In the genomic region with DNA sequence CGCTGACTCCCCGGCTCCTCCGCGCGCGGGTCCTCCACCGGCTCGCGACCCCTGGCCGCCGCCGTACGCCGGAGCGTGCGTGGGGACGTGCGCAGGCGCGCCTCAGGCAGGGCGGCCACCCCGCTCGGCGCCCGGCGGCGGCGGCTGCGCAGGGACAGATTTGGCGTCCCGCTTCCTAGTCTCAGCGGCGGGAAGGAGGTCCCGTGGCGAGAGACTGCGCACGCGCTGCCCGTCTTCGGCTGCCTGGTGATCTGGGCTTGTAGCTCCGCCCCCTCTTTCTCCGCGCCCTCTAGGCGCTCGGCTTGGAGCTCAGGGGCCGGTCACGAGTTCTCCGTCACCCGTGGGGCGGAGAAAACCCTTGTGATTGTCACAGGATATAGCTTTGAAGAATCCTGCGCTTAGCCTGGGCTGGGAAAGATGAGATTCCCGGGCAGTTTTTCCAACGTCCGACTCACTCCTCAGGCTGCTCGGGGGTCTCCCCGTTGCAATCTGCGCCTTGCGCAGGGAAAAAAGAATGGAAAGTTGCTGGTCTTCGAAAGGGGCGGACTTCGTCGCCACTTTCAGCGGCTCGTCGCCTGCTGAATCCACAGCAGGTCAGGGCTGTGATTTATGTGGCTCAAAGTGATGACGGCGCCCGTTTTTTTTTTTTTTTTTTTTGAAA, we compare ENCODE assay signal across 8 cellular contexts.
DNase-seq lines count a peak whose midpoint lies in the region; ATAC-seq and TF ChIP-seq lines count a peak whose summit lies in the region.

A gene with protein sequence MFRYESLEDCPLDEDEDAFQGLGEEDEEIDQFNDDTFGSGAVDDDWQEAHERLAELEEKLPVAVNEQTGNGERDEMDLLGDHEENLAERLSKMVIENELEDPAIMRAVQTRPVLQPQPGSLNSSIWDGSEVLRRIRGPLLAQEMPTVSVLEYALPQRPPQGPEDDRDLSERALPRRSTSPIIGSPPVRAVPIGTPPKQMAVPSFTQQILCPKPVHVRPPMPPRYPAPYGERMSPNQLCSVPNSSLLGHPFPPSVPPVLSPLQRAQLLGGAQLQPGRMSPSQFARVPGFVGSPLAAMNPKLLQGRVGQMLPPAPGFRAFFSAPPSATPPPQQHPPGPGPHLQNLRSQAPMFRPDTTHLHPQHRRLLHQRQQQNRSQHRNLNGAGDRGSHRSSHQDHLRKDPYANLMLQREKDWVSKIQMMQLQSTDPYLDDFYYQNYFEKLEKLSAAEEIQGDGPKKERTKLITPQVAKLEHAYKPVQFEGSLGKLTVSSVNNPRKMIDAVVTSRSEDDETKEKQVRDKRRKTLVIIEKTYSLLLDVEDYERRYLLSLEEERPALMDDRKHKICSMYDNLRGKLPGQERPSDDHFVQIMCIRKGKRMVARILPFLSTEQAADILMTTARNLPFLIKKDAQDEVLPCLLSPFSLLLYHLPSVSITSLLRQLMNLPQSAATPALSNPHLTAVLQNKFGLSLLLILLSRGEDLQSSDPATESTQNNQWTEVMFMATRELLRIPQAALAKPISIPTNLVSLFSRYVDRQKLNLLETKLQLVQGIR (minus strand): TSS at position 88 of the 661 bp plus-strand sequence. CDS start 142 bp downstream, outside the sequence.

- peak; percentile 1 for TF ChIP-seq CTCF in AG09309 (IDR thresholded peaks at IDR 0.05; ENCODE audit: control insufficient read depth, insufficient read depth, low read depth, low read length, missing control alignments)

- H3K4me3 Mint-ChIP-seq in central memory CD8-positive, alpha-beta T cell: peak within 1 kb of the TSS; percentile 93

- DNase-seq in AG09309 (ENCODE audit: low read depth): peak; percentile 89
- DNase-seq in NCI-H446 (lab: John Stamatoyannopoulos, UW): peak; percentile 97 to 99
- peak; percentile 97 for DNase-seq in activated CD4-positive, CD25-positive, alpha-beta regulatory T cell treated with anti-CD3 and anti-CD28 coated beads, Interleukin-2, amount 50 U/mL, for 16 hours (ENCODE audit: low read depth, low spot score)
- peak; percentile 96 to 99 for DNase-seq in central memory CD8-positive, alpha-beta T cell (ENCODE audit: low spot score in 2 of 2)
- DNase-seq in iris pigment epithelial cell (ENCODE audit: low read depth): peak; percentile 98
- DNase-seq in stimulated activated CD4-positive, alpha-beta T cell treated with anti-CD3 and anti-CD28 coated beads, Interleukin-12 subunit alpha, Interleukin-12 subunit beta, amount 100 ng/mL, for 24 hours (ENCODE audit: low read depth in 2 of 2): peak; percentile 97

- peaks cover 35% of the 10 kb centered on the region for H3K4me1 Mint-ChIP-seq in central memory CD8-positive, alpha-beta T cell

- H3K9me3 Mint-ChIP-seq in central memory CD8-positive, alpha-beta T cell: no peaks in the 10 kb centered on the region

- H3K36me3 Mint-ChIP-seq in central memory CD8-positive, alpha-beta T cell (ENCODE audit: insufficient read depth): peaks cover 29% of the 10 kb centered on the region

- H3K27ac Mint-ChIP-seq in central memory CD8-positive, alpha-beta T cell (ENCODE audit: low read depth): peak within 1 kb of the TSS; percentile 98

- peak; percentile 93 for ATAC-seq in GM19025 (IDR thresholded peaks at IDR 0.05; ENCODE audit: low read depth, unreplicated experiment)
- ATAC-seq in HG03342 (IDR thresholded peaks at IDR 0.05; ENCODE audit: unreplicated experiment): peak; percentile 95
- ATAC-seq in central memory CD8-positive, alpha-beta T cell (replicated peaks; ENCODE audit: extremely low read depth, poor library complexity, severe bottlenecking): peak; percentile 93

- H3K4me3 ChIP-seq in AG09309 (ENCODE audit: control insufficient read depth, low read depth, low read length): peak within 1 kb of the TSS; percentile 88

- H3K27me3 Mint-ChIP-seq in central memory CD8-positive, alpha-beta T cell: no peaks in the 10 kb centered on the region

Comparison
In these comparisons a context has a peak if more than half of its experiments do, and no peak if none do; other contexts are left out.
1. Peak in every context shown above with its lines: DNase-seq, ATAC-seq and H3K4me3 ChIP-seq.